ENCODE assay signal across 32 cellular contexts in the genomic region with DNA sequence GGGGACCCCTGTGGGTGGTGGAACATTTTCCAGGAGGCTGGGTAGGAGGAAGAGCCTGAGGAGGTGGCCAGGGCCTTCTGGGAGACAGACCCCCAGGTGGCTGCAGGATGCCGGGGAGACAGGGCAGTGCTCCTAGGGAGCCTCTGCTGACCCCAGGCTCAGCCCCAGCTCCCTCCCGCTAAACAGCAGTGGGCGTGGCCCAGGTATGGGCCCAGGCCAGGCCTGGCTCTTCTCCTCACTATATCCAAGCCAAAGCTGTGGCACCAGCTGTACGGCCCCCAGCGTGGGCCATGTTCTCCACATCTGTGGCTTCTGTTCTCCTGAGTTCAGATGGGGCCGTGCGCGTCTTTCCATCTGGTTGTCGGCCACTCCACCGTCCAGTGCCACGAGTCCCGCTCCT. TPM values are rescaled to one million over a fixed set of nuclear protein-coding genes. Genes with fewer than 3 reads are reported as not detected.
"Had no signal": no experiment of that assay in that cellular context is flagged by ENCODE, and none has a peak within 500 bp of the region (broad histone marks: within the 10 kb centered on the region; RNA-seq: fewer than 3 reads in every experiment).

No MANE protein-coding gene starts in this region.

- H3K36me3 ChIP-seq: Peyer's patch, SJSA1 had no signal

- H3K4me3 ChIP-seq: Peyer's patch, SJSA1 had no signal

- H3K27me3 ChIP-seq: Peyer's patch, SJSA1 had no signal

- H3K4me1 Mint-ChIP-seq: activated CD4-positive, alpha-beta memory T cell treated with anti-CD3 and anti-CD28 coated beads, Interleukin-2, amount 10 ng/mL, durations not matched to agents 7 days and 5 days; activated CD8-positive, alpha-beta memory T cell treated with anti-CD3 and anti-CD28 coated beads, Interleukin-2, amount 10 ng/mL, durations not matched to agents 7 days and 5 days; activated naive CD4-positive, alpha-beta T cell treated with anti-CD3 and anti-CD28 coated beads, Interleukin-2, amount 10 ng/mL, durations not matched to agents 7 days and 5 days; activated naive CD8-positive, alpha-beta T cell treated with anti-CD3 and anti-CD28 coated beads, Interleukin-2, amount 50 U/mL, for 24 hours; brain had no signal

- H3K9ac ChIP-seq: SK-N-SH had no signal

- DNase-seq: activated CD4-positive, alpha-beta memory T cell treated with anti-CD3 and anti-CD28 coated beads, Interleukin-2, amount 10 ng/mL, durations not matched to agents 7 days and 5 days; activated CD4-positive, alpha-beta T cell treated with anti-CD3 and anti-CD28 coated beads for 1 hour; activated CD4-positive, alpha-beta T cell treated with anti-CD3 and anti-CD28 coated beads for 48 hours; activated CD4-positive, CD25-positive, alpha-beta regulatory T cell; activated CD8-positive, alpha-beta memory T cell treated with anti-CD3 and anti-CD28 coated beads for 24 hours; activated CD8-positive, alpha-beta memory T cell treated with anti-CD3 and anti-CD28 coated beads, Interleukin-2, amount 10 ng/mL, durations not matched to agents 7 days and 5 days; activated CD8-positive, alpha-beta memory T cell treated with anti-CD3 and anti-CD28 coated beads, Interleukin-2, amount 50 U/mL, for 48 hours; activated effector memory CD4-positive, alpha-beta T cell treated with Interleukin-2 at 50 U/mL for 16 hours; activated naive CD4-positive, alpha-beta T cell treated with anti-CD3 and anti-CD28 coated beads, Interleukin-2, amount 10 ng/mL, durations not matched to agents 7 days and 5 days; activated naive CD8-positive, alpha-beta T cell treated with anti-CD3 and anti-CD28 coated beads, Interleukin-2, amount 50 U/mL, for 24 hours; activated T-cell treated with anti-CD3 and anti-CD28 coated beads, Interleukin-2, amount 50 U/mL, for 48 hours; cerebellar nuclear complex; Karpas-422; NCI-H1105; NCI-H1417 treated with DMSO at 0.1 percent for 48 hours; NCI-H187 treated with DMSO at 0.1 percent for 48 hours; NCI-H2081; NCI-H345; NCI-H524 treated with DMSO at 0.1 percent for 48 hours; PC-3; Peyer's patch; RPMI8226; SHP77 treated with DMSO at 0.1 percent for 48 hours; SK-N-SH; T-helper 17 cell had no signal

- H3K36me3 Mint-ChIP-seq: activated CD8-positive, alpha-beta memory T cell treated with anti-CD3 and anti-CD28 coated beads, Interleukin-2, amount 10 ng/mL, durations not matched to agents 7 days and 5 days; activated naive CD4-positive, alpha-beta T cell treated with anti-CD3 and anti-CD28 coated beads, Interleukin-2, amount 10 ng/mL, durations not matched to agents 7 days and 5 days; activated naive CD8-positive, alpha-beta T cell; brain had no signal

- H3K9me3 Mint-ChIP-seq: activated CD4-positive, alpha-beta memory T cell treated with anti-CD3 and anti-CD28 coated beads, Interleukin-2, amount 10 ng/mL, durations not matched to agents 7 days and 5 days; activated naive CD8-positive, alpha-beta T cell treated with anti-CD3 and anti-CD28 coated beads, Interleukin-2, amount 50 U/mL, for 24 hours had no signal

- H3K4me2 ChIP-seq: SK-N-SH had no signal

- H3K4me1 ChIP-seq: Peyer's patch, SJSA1 had no signal

- H3K27ac Mint-ChIP-seq: activated CD4-positive, alpha-beta memory T cell treated with anti-CD3 and anti-CD28 coated beads, Interleukin-2, amount 10 ng/mL, durations not matched to agents 7 days and 5 days; activated CD8-positive, alpha-beta memory T cell treated with anti-CD3 and anti-CD28 coated beads, Interleukin-2, amount 10 ng/mL, durations not matched to agents 7 days and 5 days; activated naive CD4-positive, alpha-beta T cell treated with anti-CD3 and anti-CD28 coated beads, Interleukin-2, amount 10 ng/mL, durations not matched to agents 7 days and 5 days; activated naive CD8-positive, alpha-beta T cell; activated naive CD8-positive, alpha-beta T cell treated with anti-CD3 and anti-CD28 coated beads, Interleukin-2, amount 50 U/mL, for 24 hours; T-helper 17 cell had no signal

- ATAC-seq: activated CD8-positive, alpha-beta memory T cell treated with anti-CD3 and anti-CD28 coated beads, Interleukin-2, amount 10 ng/mL, durations not matched to agents 7 days and 5 days; activated naive CD8-positive, alpha-beta T cell treated with anti-CD3 and anti-CD28 coated beads, Interleukin-2, amount 50 U/mL, for 24 hours; PC-3; T-helper 17 cell had no signal

- H3K27me3 Mint-ChIP-seq: activated CD4-positive, alpha-beta memory T cell treated with anti-CD3 and anti-CD28 coated beads, Interleukin-2, amount 10 ng/mL, durations not matched to agents 7 days and 5 days; activated CD8-positive, alpha-beta memory T cell treated with anti-CD3 and anti-CD28 coated beads, Interleukin-2, amount 10 ng/mL, durations not matched to agents 7 days and 5 days; activated naive CD4-positive, alpha-beta T cell treated with anti-CD3 and anti-CD28 coated beads, Interleukin-2, amount 10 ng/mL, durations not matched to agents 7 days and 5 days; activated naive CD8-positive, alpha-beta T cell; activated naive CD8-positive, alpha-beta T cell treated with anti-CD3 and anti-CD28 coated beads, Interleukin-2, amount 50 U/mL, for 24 hours; brain had no signal

- H3K4me3 Mint-ChIP-seq: activated CD4-positive, alpha-beta memory T cell treated with anti-CD3 and anti-CD28 coated beads, Interleukin-2, amount 10 ng/mL, durations not matched to agents 7 days and 5 days; activated CD8-positive, alpha-beta memory T cell treated with anti-CD3 and anti-CD28 coated beads, Interleukin-2, amount 10 ng/mL, durations not matched to agents 7 days and 5 days; activated naive CD4-positive, alpha-beta T cell treated with anti-CD3 and anti-CD28 coated beads, Interleukin-2, amount 10 ng/mL, durations not matched to agents 7 days and 5 days; activated naive CD8-positive, alpha-beta T cell; activated naive CD8-positive, alpha-beta T cell treated with anti-CD3 and anti-CD28 coated beads, Interleukin-2, amount 50 U/mL, for 24 hours; brain; T-helper 17 cell had no signal

- H3K9me3 ChIP-seq: Peyer's patch, SJSA1, SK-N-SH had no signal

- H3K27ac ChIP-seq: Peyer's patch, SJSA1, VCaP had no signal

RNA-seq across cellular contexts. Expression of a gene that starts 58.5 kb away (rescaled TPM):
- total RNA-seq: activated CD8-positive, alpha-beta memory T cell treated with anti-CD3 and anti-CD28 coated beads, Interleukin-2, amount 10 ng/mL, durations not matched to agents 7 days and 5 days; bronchial epithelial cell; MCF 10A; NCI-H460; PC-3; SJSA1 had no signal
